ENCODE assay signal across 10 cellular contexts in genomic region chr1:66563094-66563800, GRCh38. TPM values are rescaled to one million over a fixed set of nuclear protein-coding genes. Genes with fewer than 3 reads are reported as not detected.
DNase-seq lines count a peak whose midpoint lies in the region; ATAC-seq and TF ChIP-seq lines count a peak whose summit lies in the region.
"Had no signal": no experiment of that assay in that cellular context is flagged by ENCODE, and none has a peak within 500 bp of the region (broad histone marks: within the 10 kb centered on the region; RNA-seq: fewer than 3 reads in every experiment).

No MANE protein-coding gene starts in this region.

- H3K4me3 ChIP-seq in heart right ventricle (peak overlapping the region in 3 of 10 donors; percentile 2 to 11 (median 6)), Karpas-422 (ENCODE audit: low read length) (no peak overlapping the region)

- no peaks in the 10 kb centered on the region for H3K9me2 ChIP-seq in Karpas-422 (replicated peaks; ENCODE audit: insufficient read depth, low read length)

- no peaks in the 10 kb centered on the region for H3K27me3 Mint-ChIP-seq in WTC11 (ENCODE audit: low read depth)

- intact Hi-C loops in heart right ventricle (cut with DNase I) = no loop called here

- H3K9me3 ChIP-seq in heart right ventricle = peaks cover 0 to 7% (median 0%) of the 10 kb centered on the region in 11 donors
- no peaks in the 10 kb centered on the region for H3K9me3 ChIP-seq in Karpas-422 (ENCODE audit: low read length)

- H3K9ac ChIP-seq in Karpas-422 (ENCODE audit: low read length) = no peak overlapping the region

- CTCF ChIA-PET in WTC11 (lab: Charles Lee) = no interaction called here

- H3K4me3 Mint-ChIP-seq in WTC11 = no peak overlapping the region

- H4K20me1 ChIP-seq in Karpas-422 (ENCODE audit: insufficient read depth, low read depth, low read length) = no peaks in the 10 kb centered on the region

- no peaks in the 10 kb centered on the region for H3K36me3 Mint-ChIP-seq in WTC11

- in situ Hi-C loops in G401 (cut with HindIII; ENCODE audit: low sequenced_read_pairs) = no loop called here

- H3K79me2 ChIP-seq in Karpas-422 (ENCODE audit: low read length) = no peaks in the 10 kb centered on the region

- H3K36me3 ChIP-seq in heart right ventricle = no peaks in the 10 kb centered on the region
- no peaks in the 10 kb centered on the region for H3K36me3 ChIP-seq in Karpas-422 (ENCODE audit: insufficient read depth, low read length)

- no peak overlapping the region for H2AFZ ChIP-seq in Karpas-422 (ENCODE audit: low read length)

- peak overlapping the region; percentile 25; the same call in 1 of the 2 replicates for H3K27ac Mint-ChIP-seq in WTC11

- no peak overlapping the region for H3K4me2 ChIP-seq in Karpas-422 (ENCODE audit: low read depth, low read length, poor library complexity, severe bottlenecking)

- 9 to 15% methylated on average over 6 of the region's 6 CpGs for WGBS in heart right ventricle, 2 donors

- H3K4me1 Mint-ChIP-seq in WTC11 = peaks cover 24% of the 10 kb centered on the region

- peak overlapping the region; percentile 38 to 86 (median 71) for H3K27ac ChIP-seq in heart right ventricle
- no peak overlapping the region for H3K27ac ChIP-seq in Karpas-422 (ENCODE audit: low read length)

- TF ChIP-seq CTCF in WTC11 (IDR thresholded peaks at IDR 0.05) = no peak
- TF ChIP-seq CTCF in heart right ventricle (IDR thresholded peaks at IDR 0.05) = no peak

- ATAC-seq in WTC11 = peak; percentile 67
- ATAC-seq in heart right ventricle = peak; percentile 47 to 93 (median 88)
- ATAC-seq in HG03457 (IDR thresholded peaks at IDR 0.05; ENCODE audit: unreplicated experiment) = no peak

- POLR2A ChIA-PET in WTC11 (lab: Charles Lee) = no interaction called here

- H3K9me3 Mint-ChIP-seq in WTC11 = peaks cover 6% of the 10 kb centered on the region; the same call in 1 of the 2 replicates

- H3K4me1 ChIP-seq in heart right ventricle (peaks cover 0 to 32% (median 21%) of the 10 kb centered on the region in 9 donors), Karpas-422 (ENCODE audit: low read length) (no peaks in the 10 kb centered on the region)

- no peaks in the 10 kb centered on the region for H3K27me3 ChIP-seq in heart right ventricle
- no peaks in the 10 kb centered on the region for H3K27me3 ChIP-seq in Karpas-422 (ENCODE audit: low read length)

- peak; percentile 47 for DNase-seq in G401 (ENCODE audit: low spot score)
- DNase-seq in WTC11 (ENCODE audit: low spot score) = no peak
- peak in 1 of 2 donors; percentile 61 for DNase-seq in heart right ventricle
- peak; percentile 97 for DNase-seq in renal cortical epithelial cell (ENCODE audit: low read depth)
- no peak for DNase-seq in SKM-1 treated with dmso at 0.1 percent for 144 hours (lab: John Stamatoyannopoulos, UW; ENCODE audit: unreplicated experiment)
- DNase-seq in Karpas-422 = no peak
- DNase-seq in epidermal melanocyte (ENCODE audit: insufficient read length, low spot score) = no peak
- DNase-seq: hippocampal formation, NCI-H82 had no signal

TF ChIP-seq in WTC11, 78 proteins besides CTCF, POLR2A, EP300 and RAD21:
- no peak for TF ChIP-seq ETV6 (CRISPR knock-in tag; IDR thresholded peaks at IDR 0.05)
- TF ChIP-seq ATF3 (CRISPR knock-in tag; conservative IDR thresholded peaks at IDR 0.05) = no peak
- no peak for TF ChIP-seq MAX (CRISPR knock-in tag; IDR thresholded peaks at IDR 0.05)
- TF ChIP-seq ZBTB43 (CRISPR knock-in tag; IDR thresholded peaks at IDR 0.05) = no peak
- no peak for TF ChIP-seq ARID4B (CRISPR knock-in tag; IDR thresholded peaks at IDR 0.05; ENCODE audit: borderline replicate concordance)
- TF ChIP-seq ESRRA (CRISPR knock-in tag; IDR thresholded peaks at IDR 0.05; ENCODE audit: borderline replicate concordance) = no peak
- TF ChIP-seq STAT6 (CRISPR knock-in tag; conservative IDR thresholded peaks at IDR 0.05; ENCODE audit: low read depth) = no peak

RNA-seq across cellular contexts. Expression of gene SGIP1, which starts 29.3 kb away (rescaled TPM):
- total RNA-seq in G401 (2014; rRNA removed; shearing (Covaris generic)) = not detected in 2 replicates
- total RNA-seq in WTC11 (2021) (3.2 to 3.9 TPM (median 3.3 TPM) in 3 replicates), heart right ventricle (10 to 100 TPM in 1 of 10 donors, 1 to 10 TPM in 9; 1.6 to 19.6 (median 4.9) TPM), renal cortical epithelial cell (6.1 and 9.2 TPM in 2 replicates)
- 1 to 10 TPM; 3.6 to 7.5 TPM for polyA plus RNA-seq in heart right ventricle
- total RNA-seq in Karpas-422 (2014; rRNA removed; shearing (Covaris generic); ENCODE audit: low replicate concordance) = not detected in 2 replicates

Comparison
In these comparisons a context has a peak if more than half of its experiments do, and no peak if none do; other contexts are left out.
1. DNase-seq: peak in G401 (single experiment) and renal cortical epithelial cell (single experiment); none in WTC11 (single experiment), SKM-1 treated with dmso at 0.1 percent for 144 hours (single experiment), Karpas-422 (single experiment) and epidermal melanocyte (single experiment).